ENCODE assay signal across 8 cellular contexts in the genomic region with DNA sequence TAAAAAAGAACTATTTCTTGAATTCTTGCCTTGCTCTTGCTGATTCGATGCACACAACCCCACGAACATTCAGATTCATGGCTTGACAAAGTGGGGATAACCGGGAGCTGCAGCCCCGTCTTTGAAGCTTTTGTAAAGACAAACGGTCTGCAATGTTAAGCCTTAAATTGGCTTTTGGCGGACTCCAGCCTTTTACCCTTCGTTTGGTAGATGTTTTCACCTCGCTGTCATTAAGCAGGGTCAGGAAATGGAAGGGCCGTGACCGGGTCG. TPM values are rescaled to one million over a fixed set of nuclear protein-coding genes. Genes with fewer than 3 reads are reported as not detected.
DNase-seq lines count a peak whose midpoint lies in the region; ATAC-seq and TF ChIP-seq lines count a peak whose summit lies in the region.

No MANE protein-coding gene starts in this region.

- peak overlapping the region; percentile 94 for H3K4me3 Mint-ChIP-seq in activated B cell treated with CpG ODN at 0.5 μM for 24 hours

- H3K36me3 Mint-ChIP-seq in activated B cell treated with CpG ODN at 0.5 μM for 24 hours (ENCODE audit: low read depth): peaks cover 11% of the 10 kb centered on the region

- H3K9me3 Mint-ChIP-seq in activated B cell treated with CpG ODN at 0.5 μM for 24 hours: no peaks in the 10 kb centered on the region

- H3K4me1 Mint-ChIP-seq in activated B cell treated with CpG ODN at 0.5 μM for 24 hours: peaks cover 56% of the 10 kb centered on the region

- H3K27me3 Mint-ChIP-seq in activated B cell treated with CpG ODN at 0.5 μM for 24 hours: peaks cover 10% of the 10 kb centered on the region

- DNase-seq in right atrium auricular region (ENCODE audit: low spot score): no peak
- no peak for DNase-seq in cardiac septum (ENCODE audit: low spot score)
- DNase-seq in activated B cell treated with CpG ODN at 0.5 μM for 24 hours: no peak
- DNase-seq in globus pallidus (ENCODE audit: low spot score): peak; percentile 48
- no peak for DNase-seq in GM19238 (ENCODE audit: insufficient read length, low spot score)
- no peak for DNase-seq in GM03348 (ENCODE audit: low spot score)

- peak overlapping the region; percentile 90 to 99 (median 93) for H3K9ac ChIP-seq in skeletal muscle tissue (ENCODE audit: low read depth in 1 of 3, low read length in 3 of 3)

- TF ChIP-seq CTCF in right atrium auricular region (IDR thresholded peaks at IDR 0.05): no peak
- TF ChIP-seq CTCF in activated B cell treated with CpG ODN at 0.5 μM for 24 hours (IDR thresholded peaks at IDR 0.05): no peak

- ATAC-seq in activated B cell treated with CpG ODN at 0.5 μM for 24 hours (ENCODE audit: low read depth) (no peak), GM18867 (IDR thresholded peaks at IDR 0.05; ENCODE audit: unreplicated experiment) (no peak)

- CTCF ChIA-PET in activated B cell treated with CpG ODN at 0.5 μM for 24 hours (lab: Charles Lee): no interaction called here

- no peaks in the 10 kb centered on the region for H3K27me3 ChIP-seq in right atrium auricular region
- H3K27me3 ChIP-seq in skeletal muscle tissue (ENCODE audit: control insufficient read depth in 3 of 3, insufficient read depth in 3 of 3, low read length in 3 of 3): no peaks in the 10 kb centered on the region

- peak overlapping the region; percentile 88 for H3K27ac ChIP-seq in right atrium auricular region
- peak overlapping the region; percentile 81 for H3K27ac ChIP-seq in skeletal muscle tissue (ENCODE audit: low read depth, low read length)

- H3K4me3 ChIP-seq in right atrium auricular region (peak overlapping the region; percentile 74 to 85), skeletal muscle tissue (ENCODE audit: low read length in 3 of 3) (peak overlapping the region; percentile 92 to 99 (median 98))

- peak overlapping the region; percentile 94 for H3K27ac Mint-ChIP-seq in activated B cell treated with CpG ODN at 0.5 μM for 24 hours

- H3K36me3 ChIP-seq in right atrium auricular region (no peaks in the 10 kb centered on the region), skeletal muscle tissue (ENCODE audit: control insufficient read depth in 3 of 3, insufficient read depth in 3 of 3, low read length in 3 of 3) (peaks cover 4 to 11% (median 7%) of the 10 kb centered on the region in 3 donors)

- H3K9me3 ChIP-seq in right atrium auricular region (no peaks in the 10 kb centered on the region), skeletal muscle tissue (ENCODE audit: control insufficient read depth in 3 of 3, low read length in 3 of 3) (no peaks in the 10 kb centered on the region)

- H3K4me1 ChIP-seq in right atrium auricular region (peaks cover 0 to 27% of the 10 kb centered on the region in 2 donors), skeletal muscle tissue (ENCODE audit: control insufficient read depth in 3 of 3, insufficient read depth in 3 of 3, low read length in 3 of 3) (peaks cover 19 to 27% (median 21%) of the 10 kb centered on the region in 3 donors)

- intact Hi-C loops in cardiac septum (cut with DNase I): loop anchor here (2.0 to 5.0 kb wide), 2 partner anchors 21 to 85 kb away; a partner anchor contains a TSS
- intact Hi-C loops in activated B cell treated with CpG ODN at 0.5 μM for 24 hours (cut with micrococcal nuclease): loop anchor here (1.0 to 10.0 kb wide), 5 partner anchors 85 to 840 kb away; a partner anchor contains a TSS

- POLR2A ChIA-PET in activated B cell treated with CpG ODN at 0.5 μM for 24 hours (lab: Charles Lee): interaction anchor here (2.4 kb wide), 1 partner anchor 21 kb away, joined by 32 read pairs; a partner anchor contains a TSS

RNA-seq across cellular contexts. Expression of a gene that starts 0.4 kb away (rescaled TPM):
- total RNA-seq in right atrium auricular region: 1 to 10 TPM; 5.8 to 6.7 TPM
- total RNA-seq in cardiac septum: 28.2 TPM
- total RNA-seq in activated B cell treated with CpG ODN at 0.5 μM for 24 hours: 18.9 and 26.7 TPM in 2 replicates
- total RNA-seq in skeletal muscle tissue: 19.3 TPM

RNA-seq across cellular contexts. Expression of a gene that starts 21.2 kb away (rescaled TPM):
- total RNA-seq in right atrium auricular region: 1 to 10 TPM; 6.2 to 7.0 TPM
- 7.6 TPM for total RNA-seq in cardiac septum
- 3.3 and 4.2 TPM in 2 replicates for total RNA-seq in activated B cell treated with CpG ODN at 0.5 μM for 24 hours
- total RNA-seq in skeletal muscle tissue: 7.3 TPM
